In genomic region chr12:13164859-13165577, GRCh38 we compare ENCODE assay signal across 9 cellular contexts. TPM values are rescaled to one million over a fixed set of nuclear protein-coding genes. Genes with fewer than 3 reads are reported as not detected.
DNase-seq lines count a peak whose midpoint lies in the region; ATAC-seq and TF ChIP-seq lines count a peak whose summit lies in the region.
"Had no signal": no experiment of that assay in that cellular context is flagged by ENCODE, and none has a peak within 500 bp of the region (broad histone marks: within the 10 kb centered on the region; RNA-seq: fewer than 3 reads in every experiment).

No MANE protein-coding gene starts in this region.

- no peak overlapping the region for H2AFZ ChIP-seq in PC-3 (ENCODE audit: low read length)

- CTCF ChIA-PET in PC-3 (lab: Charles Lee) = no interaction called here

- H3K4me3 ChIP-seq in PC-3 (ENCODE audit: low read length) (no peak overlapping the region), esophagus squamous epithelium (no peak overlapping the region), thymus (ENCODE audit: low read length) (no peak overlapping the region), sigmoid colon (no peak overlapping the region)

- H3K27me3 ChIP-seq in PC-3 (ENCODE audit: low read length) (no peaks in the 10 kb centered on the region), esophagus squamous epithelium (no peaks in the 10 kb centered on the region), thymus (ENCODE audit: control insufficient read depth, insufficient read depth) (no peaks in the 10 kb centered on the region), sigmoid colon (no peaks in the 10 kb centered on the region)

- H3K27ac ChIP-seq in PC-3 (ENCODE audit: low read length) = peak overlapping the region; percentile 91
- peak overlapping the region; percentile 83 to 91 (median 87) for H3K27ac ChIP-seq in esophagus squamous epithelium
- peak overlapping the region; percentile 46 for H3K27ac ChIP-seq in thymus (ENCODE audit: low read depth)
- no peak overlapping the region for H3K27ac ChIP-seq in sigmoid colon

- no peak for ATAC-seq in activated T-cell treated with anti-CD3 and anti-CD28 coated beads, Interleukin-2, amount 50 U/mL, for 72 hours (replicated peaks in 1 of 2)
- no peak for ATAC-seq in PC-3

- H3K36me3 ChIP-seq in PC-3 (ENCODE audit: low read depth, low read length) (no peaks in the 10 kb centered on the region), esophagus squamous epithelium (no peaks in the 10 kb centered on the region), thymus (ENCODE audit: control insufficient read depth, insufficient read depth) (no peaks in the 10 kb centered on the region), sigmoid colon (no peaks in the 10 kb centered on the region)

- no peaks in the 10 kb centered on the region for H4K20me1 ChIP-seq in PC-3 (ENCODE audit: low read length)

- TF ChIP-seq EP300 in sigmoid colon (IDR thresholded peaks at IDR 0.05) = no peak

- H3K4me1 Mint-ChIP-seq in activated T-cell treated with anti-CD3 and anti-CD28 coated beads, Interleukin-2, amount 50 U/mL, for 24 hours (ENCODE audit: low read depth) = peaks cover 25% of the 10 kb centered on the region
- H3K4me1 Mint-ChIP-seq in activated T-cell treated with anti-CD3 and anti-CD28 coated beads, Interleukin-2, amount 50 U/mL, for 72 hours (ENCODE audit: low read depth) = peaks cover 21% of the 10 kb centered on the region
- H3K4me1 Mint-ChIP-seq: neural crest cell had no signal

- H3K4me2 ChIP-seq in PC-3 (ENCODE audit: low read length) = peak overlapping the region; percentile 55

- TF ChIP-seq POLR2A in esophagus squamous epithelium (IDR thresholded peaks at IDR 0.05) (no peak), sigmoid colon (IDR thresholded peaks at IDR 0.05) (no peak)

- no TSS peak for BruUV-seq in PC-3 (replicated peaks; lab: Mats Ljungman, UMichigan)

- no peak for DNase-seq in activated T-cell treated with anti-CD3 and anti-CD28 coated beads, Interleukin-2, amount 50 U/mL, for 24 hours
- no peak for DNase-seq in activated T-cell treated with anti-CD3 and anti-CD28 coated beads, Interleukin-2, amount 50 U/mL, for 72 hours
- DNase-seq in PC-3 (no peak), esophagus squamous epithelium (lab: John Stamatoyannopoulos, UW) (no peak), sigmoid colon (no peak), NCI-H1417 treated with DMSO at 0.1 percent for 48 hours (lab: John Stamatoyannopoulos, UW) (no peak), NCI-H774 (lab: John Stamatoyannopoulos, UW) (no peak)

- H3K9ac ChIP-seq in PC-3 (ENCODE audit: low read length) = peak overlapping the region; percentile 53

- H3K9me3 Mint-ChIP-seq in activated T-cell treated with anti-CD3 and anti-CD28 coated beads, Interleukin-2, amount 50 U/mL, for 24 hours = no peaks in the 10 kb centered on the region
- no peaks in the 10 kb centered on the region for H3K9me3 Mint-ChIP-seq in activated T-cell treated with anti-CD3 and anti-CD28 coated beads, Interleukin-2, amount 50 U/mL, for 72 hours

- H3K27me3 Mint-ChIP-seq in activated T-cell treated with anti-CD3 and anti-CD28 coated beads, Interleukin-2, amount 50 U/mL, for 24 hours = peaks cover 2% of the 10 kb centered on the region
- peaks cover 3% of the 10 kb centered on the region for H3K27me3 Mint-ChIP-seq in activated T-cell treated with anti-CD3 and anti-CD28 coated beads, Interleukin-2, amount 50 U/mL, for 72 hours (ENCODE audit: low read depth)

- 41 to 52% methylated on average over 5 of the region's 5 CpGs for WGBS in esophagus squamous epithelium, 2 donors
- WGBS in thymus = 74% methylated on average over 5 of the region's 5 CpGs
- 73 to 77% methylated on average over 5 of the region's 5 CpGs for WGBS in sigmoid colon, 2 donors

- H3K9me3 ChIP-seq in PC-3 (ENCODE audit: low read length) (no peaks in the 10 kb centered on the region), esophagus squamous epithelium (no peaks in the 10 kb centered on the region), thymus (ENCODE audit: control insufficient read depth) (no peaks in the 10 kb centered on the region), sigmoid colon (no peaks in the 10 kb centered on the region)

- H3K79me2 ChIP-seq in PC-3 (ENCODE audit: low read length) = no peaks in the 10 kb centered on the region

- POLR2A ChIA-PET in PC-3 (lab: Charles Lee; ENCODE audit: unreplicated experiment) = interaction anchor here (1.2 kb wide), 1 partner anchor 31 kb away, joined by 17 read pairs; the partner anchor contains the start of gene EMP1

- H3K4me1 ChIP-seq in PC-3 (ENCODE audit: insufficient read depth, low read length) = peaks cover 32% of the 10 kb centered on the region
- H3K4me1 ChIP-seq in esophagus squamous epithelium = peaks cover 27 to 59% (median 32%) of the 10 kb centered on the region in 3 donors
- H3K4me1 ChIP-seq in thymus (ENCODE audit: control insufficient read depth, insufficient read depth, low read length) = peaks cover 12% of the 10 kb centered on the region
- no peaks in the 10 kb centered on the region for H3K4me1 ChIP-seq in sigmoid colon

- no peaks in the 10 kb centered on the region for H3K9me2 ChIP-seq in PC-3 (replicated peaks; ENCODE audit: low read length)

- H3K4me3 Mint-ChIP-seq in activated T-cell treated with anti-CD3 and anti-CD28 coated beads, Interleukin-2, amount 50 U/mL, for 24 hours = no peak overlapping the region
- H3K4me3 Mint-ChIP-seq in activated T-cell treated with anti-CD3 and anti-CD28 coated beads, Interleukin-2, amount 50 U/mL, for 72 hours = no peak overlapping the region
- H3K4me3 Mint-ChIP-seq: neural crest cell had no signal

- H3K27ac Mint-ChIP-seq in activated T-cell treated with anti-CD3 and anti-CD28 coated beads, Interleukin-2, amount 50 U/mL, for 24 hours = peak overlapping the region; percentile 68
- H3K27ac Mint-ChIP-seq in activated T-cell treated with anti-CD3 and anti-CD28 coated beads, Interleukin-2, amount 50 U/mL, for 72 hours = no peak overlapping the region

- TF ChIP-seq CTCF in PC-3 (conservative IDR thresholded peaks at IDR 0.05; ENCODE audit: low read depth, low read length) = no peak
- no peak for TF ChIP-seq CTCF in esophagus squamous epithelium (IDR thresholded peaks at IDR 0.05)
- no peak for TF ChIP-seq CTCF in sigmoid colon (IDR thresholded peaks at IDR 0.05)

- no peaks in the 10 kb centered on the region for H3K36me3 Mint-ChIP-seq in activated T-cell treated with anti-CD3 and anti-CD28 coated beads, Interleukin-2, amount 50 U/mL, for 24 hours (ENCODE audit: low read depth)
- no peaks in the 10 kb centered on the region for H3K36me3 Mint-ChIP-seq in activated T-cell treated with anti-CD3 and anti-CD28 coated beads, Interleukin-2, amount 50 U/mL, for 72 hours (ENCODE audit: insufficient read depth in 2 of 2)

- intact Hi-C loops in PC-3 (cut with micrococcal nuclease) = no loop called here
- intact Hi-C loops in esophagus squamous epithelium (cut with DNase I) = no loop called here
- intact Hi-C loops in sigmoid colon (cut with DNase I) = no loop called here

- H3F3A ChIP-seq in PC-3 (ENCODE audit: low read length, unreplicated experiment) = no peaks in the 10 kb centered on the region

RNA-seq across cellular contexts. Expression of gene EMP1, which starts 31.5 kb away (rescaled TPM):
- total RNA-seq in activated T-cell treated with anti-CD3 and anti-CD28 coated beads, Interleukin-2, amount 50 U/mL, for 72 hours = 10 to 100 TPM in 1 of 2 donors, 1 to 10 TPM in 1; 4.2 to 19.2 TPM
- total RNA-seq in PC-3 (2014; rRNA removed) = 158 and 187 TPM in 2 replicates
- 1,000 to 10,000 TPM; 2,742 to 8,541 (median 3,206) TPM for total RNA-seq in esophagus squamous epithelium
- polyA plus RNA-seq in thymus = 33.1 TPM
- 100 to 1,000 TPM in 2 of 4 donors, 10 to 100 TPM in 2; 72.1 to 172 (median 94.2) TPM for total RNA-seq in sigmoid colon
- polyA plus RNA-seq in sigmoid colon = 100 to 1,000 TPM in 1 of 3 donors, 10 to 100 TPM in 2; 25.8 to 153 (median 34.7) TPM

Comparison
In these comparisons a context has a peak if more than half of its experiments do, and no peak if none do; other contexts are left out.
1. H3K27ac ChIP-seq: peak in PC-3 (single experiment), esophagus squamous epithelium (4 of 4) and thymus (single experiment); none in sigmoid colon (0 of 4).
2. RNA of gene EMP1, which starts 31.5 kb away (total RNA-seq): 2,742 to 8,541 TPM in esophagus squamous epithelium; 158 to 187 TPM in PC-3, 72.1 to 172 TPM in sigmoid colon and 4.2 to 19.2 TPM in activated T-cell treated with anti-CD3 and anti-CD28 coated beads, Interleukin-2, amount 50 U/mL, for 72 hours; every median in the first group is over 10 times any median in the second.